In the genomic region with DNA sequence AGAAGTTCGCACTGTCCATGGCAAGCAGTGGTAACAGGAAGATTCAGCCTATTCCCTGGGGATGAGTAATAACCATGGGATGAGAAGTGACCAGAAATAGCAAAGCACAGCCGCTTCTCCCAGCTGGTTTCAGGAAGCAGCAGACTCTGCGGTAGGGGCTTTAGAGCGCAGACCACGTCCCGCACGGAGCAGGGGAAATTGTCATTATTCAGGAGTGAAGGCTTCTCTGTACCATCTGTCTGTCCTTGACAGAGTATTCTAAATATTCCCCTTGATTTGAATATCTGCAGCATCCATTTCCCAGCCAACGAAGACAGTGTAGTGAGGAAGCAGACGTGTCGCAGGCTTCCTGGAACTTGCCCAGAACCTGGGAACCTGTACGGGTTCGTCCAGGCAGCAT, we compare ENCODE assay signal across 13 cellular contexts.
DNase-seq lines count a peak whose midpoint lies in the region; ATAC-seq and TF ChIP-seq lines count a peak whose summit lies in the region.
"Had no signal": no experiment of that assay in that cellular context is flagged by ENCODE, and none has a peak within 500 bp of the region (broad histone marks: within the 10 kb centered on the region; RNA-seq: fewer than 3 reads in every experiment).

No MANE protein-coding gene starts in this region.

- no peaks in the 10 kb centered on the region for H3K79me2 ChIP-seq in smooth muscle cell (ENCODE audit: low read depth)

- no peak for TF ChIP-seq CTCF in smooth muscle cell (IDR thresholded peaks at IDR 0.05; ENCODE audit: borderline replicate concordance, insufficient read depth, poor library complexity, severe bottlenecking)
- no peak for TF ChIP-seq CTCF in lower lobe of right lung (IDR thresholded peaks at IDR 0.05)
- TF ChIP-seq CTCF in GM13977 (IDR thresholded peaks at IDR 0.05; ENCODE audit: extremely low read depth, insufficient read depth, missing control alignments), result no peak

- H3K36me3 ChIP-seq in smooth muscle cell (ENCODE audit: low read depth) (no peaks in the 10 kb centered on the region), lower lobe of right lung (no peaks in the 10 kb centered on the region)
- H3K36me3 ChIP-seq: neutrophil had no signal

- WGBS in smooth muscle cell (ENCODE audit: low lambda C conversion rate), result 37% methylated on average over 12 of the region's 12 CpGs

- H3K27ac ChIP-seq in angular gyrus (ENCODE audit: low read depth, low read length) (peak overlapping the region; percentile 84), smooth muscle cell (ENCODE audit: low read depth) (peak overlapping the region; percentile 55), lower lobe of right lung (no peak overlapping the region)
- H3K27ac ChIP-seq: neutrophil had no signal

- peak overlapping the region; percentile 0 for H3K9ac ChIP-seq in smooth muscle cell (ENCODE audit: low read depth)

- H3K4me1 ChIP-seq in smooth muscle cell (ENCODE audit: low read depth) (no peaks in the 10 kb centered on the region), lower lobe of right lung (no peaks in the 10 kb centered on the region)

- H3K9me3 ChIP-seq in smooth muscle cell (replicated peaks; ENCODE audit: low read depth), result peaks cover 6% of the 10 kb centered on the region
- no peaks in the 10 kb centered on the region for H3K9me3 ChIP-seq in lower lobe of right lung
- H3K9me3 ChIP-seq: neutrophil had no signal

- peaks cover 5% of the 10 kb centered on the region for H3F3A ChIP-seq in smooth muscle cell (ENCODE audit: low read depth)

- peak overlapping the region; percentile 28 for H3K4me2 ChIP-seq in smooth muscle cell

- H2AFZ ChIP-seq in smooth muscle cell (ENCODE audit: low read depth), result no peak overlapping the region

- H3K4me3 ChIP-seq in smooth muscle cell (no peak overlapping the region), lower lobe of right lung (no peak overlapping the region)

- peak; percentile 71 for ATAC-seq in left ventricle myocardium superior
- no peak for ATAC-seq in lower lobe of right lung
- ATAC-seq in GM19397 (IDR thresholded peaks at IDR 0.05; ENCODE audit: unreplicated experiment), result no peak
- ATAC-seq: CD8-positive, alpha-beta T cell; PC-3 had no signal

- in situ Hi-C loops in GM13977 (cut with MboI; ENCODE audit: low pct_unique_long_range_greater_than_20kb, low sequenced_read_pairs, unreplicated experiment), result no loop called here

- intact Hi-C loops in left ventricle myocardium superior (cut with micrococcal nuclease) (no loop called here), lower lobe of right lung (cut with DNase I) (no loop called here)

- DNase-seq in GM04504 (ENCODE audit: low read depth) (peak; percentile 20), left ventricle myocardium superior (no peak), smooth muscle cell (lab: John Stamatoyannopoulos, UW; ENCODE audit: unreplicated experiment) (no peak), lower lobe of right lung (no peak), GM13977 (ENCODE audit: low spot score) (no peak)
- DNase-seq: activated CD4-positive, alpha-beta memory T cell treated with anti-CD3 and anti-CD28 coated beads for 36 hours; CD8-positive, alpha-beta T cell; NCI-H1694 treated with DMSO at 0.1 percent for 48 hours; NCI-H510A; PC-3 had no signal

- no peaks in the 10 kb centered on the region for H4K20me1 ChIP-seq in smooth muscle cell (ENCODE audit: low read depth)

- H3K27me3 ChIP-seq in smooth muscle cell (ENCODE audit: low read depth), result no peaks in the 10 kb centered on the region
- no peaks in the 10 kb centered on the region for H3K27me3 ChIP-seq in lower lobe of right lung (ENCODE audit: low read depth)
